30 cellular contexts compared by ENCODE assay signal in genomic region chr13:73189766-73190165, GRCh38.
DNase-seq lines count a peak whose midpoint lies in the region; ATAC-seq and TF ChIP-seq lines count a peak whose summit lies in the region.
"Had no signal": no experiment of that assay in that cellular context is flagged by ENCODE, and none has a peak within 500 bp of the region (broad histone marks: within the 10 kb centered on the region; RNA-seq: fewer than 3 reads in every experiment).

No MANE protein-coding gene starts in this region.

- no peak overlapping the region for H3K27ac Mint-ChIP-seq in osteocyte (ENCODE audit: unreplicated experiment)
- H3K27ac Mint-ChIP-seq in glutamatergic neuron (ENCODE audit: unreplicated experiment): no peak overlapping the region
- no peak overlapping the region for H3K27ac Mint-ChIP-seq in Calu3 (ENCODE audit: unreplicated experiment)
- H3K27ac Mint-ChIP-seq: activated CD8-positive, alpha-beta T cell treated with anti-CD3 and anti-CD28 coated beads for 36 hours; brain; stimulated activated effector memory CD8-positive, alpha-beta T cell treated with anti-CD3 and anti-CD28 coated beads, Interleukin-12 subunit alpha, Interleukin-12 subunit beta, amount 100 ng/mL, for 72 hours; T-cell had no signal

- H4K91ac ChIP-seq in trophoblast cell (ENCODE audit: low read depth, low read length): no peak overlapping the region

- H3F3A ChIP-seq in GM23248 (ENCODE audit: insufficient read depth) (no peaks in the 10 kb centered on the region), PC-3 (ENCODE audit: low read length, unreplicated experiment) (no peaks in the 10 kb centered on the region)

- no peak overlapping the region for H3K23ac ChIP-seq in trophoblast cell (ENCODE audit: low read length)

- no peaks in the 10 kb centered on the region for H3K36me3 Mint-ChIP-seq in osteocyte (ENCODE audit: unreplicated experiment)
- H3K36me3 Mint-ChIP-seq in glutamatergic neuron (ENCODE audit: unreplicated experiment): no peaks in the 10 kb centered on the region
- peaks cover 7% of the 10 kb centered on the region for H3K36me3 Mint-ChIP-seq in Calu3 (ENCODE audit: insufficient read depth, unreplicated experiment)
- H3K36me3 Mint-ChIP-seq: brain; stimulated activated effector memory CD8-positive, alpha-beta T cell treated with anti-CD3 and anti-CD28 coated beads, Interleukin-12 subunit alpha, Interleukin-12 subunit beta, amount 100 ng/mL, for 72 hours; T-cell had no signal

- no peak for ATAC-seq in PC-3
- ATAC-seq: activated CD8-positive, alpha-beta T cell treated with anti-CD3 and anti-CD28 coated beads for 36 hours; lower lobe of right lung; psoas muscle; stimulated activated effector memory CD8-positive, alpha-beta T cell treated with anti-CD3 and anti-CD28 coated beads, Interleukin-12 subunit alpha, Interleukin-12 subunit beta, amount 100 ng/mL, for 72 hours; T-cell had no signal

- no peaks in the 10 kb centered on the region for H3K36me3 ChIP-seq in GM23248 (ENCODE audit: low read depth)
- H3K36me3 ChIP-seq in PC-3 (ENCODE audit: low read depth, low read length): no peaks in the 10 kb centered on the region
- H3K36me3 ChIP-seq in hepatocyte (replicated peaks; ENCODE audit: insufficient read depth, low read depth): no peaks in the 10 kb centered on the region
- H3K36me3 ChIP-seq in trophoblast cell (ENCODE audit: control insufficient read depth in 1 of 2, insufficient read depth in 2 of 2, low read length in 2 of 2): no peaks in the 10 kb centered on the region
- H3K36me3 ChIP-seq: lower lobe of right lung, neutrophil, Peyer's patch, SJCRH30 had no signal

- no peak overlapping the region for H3K18ac ChIP-seq in trophoblast cell (ENCODE audit: low read length)

- H3K4me1 Mint-ChIP-seq in osteocyte (ENCODE audit: unreplicated experiment) (peaks cover 7% of the 10 kb centered on the region), glutamatergic neuron (ENCODE audit: low read depth, unreplicated experiment) (no peaks in the 10 kb centered on the region), Calu3 (ENCODE audit: low read depth, unreplicated experiment) (peaks cover 26% of the 10 kb centered on the region)
- H3K4me1 Mint-ChIP-seq: stimulated activated effector memory CD8-positive, alpha-beta T cell treated with anti-CD3 and anti-CD28 coated beads, Interleukin-12 subunit alpha, Interleukin-12 subunit beta, amount 100 ng/mL, for 72 hours had no signal

- H2AK5ac ChIP-seq in trophoblast cell (ENCODE audit: low read length): no peak overlapping the region

- H4K20me1 ChIP-seq in GM23248 (ENCODE audit: insufficient read depth) (no peaks in the 10 kb centered on the region), PC-3 (ENCODE audit: low read length) (no peaks in the 10 kb centered on the region), hepatocyte (ENCODE audit: insufficient read depth, poor library complexity, severe bottlenecking) (no peaks in the 10 kb centered on the region)

- no peaks in the 10 kb centered on the region for H3K79me1 ChIP-seq in trophoblast cell (ENCODE audit: low read length)

- BruUV-seq in PC-3 (replicated peaks; lab: Mats Ljungman, UMichigan): no TSS peak
- no TSS peak for BruUV-seq in Calu3 (replicated peaks; lab: Mats Ljungman, UMichigan)

- no peak overlapping the region for H2BK5ac ChIP-seq in trophoblast cell (ENCODE audit: low read depth, low read length, poor library complexity)

- no peak for DNase-seq in GM23248
- DNase-seq in PC-3: no peak
- no peak for DNase-seq in hepatocyte (ENCODE audit: low spot score)
- DNase-seq in osteocyte (ENCODE audit: extremely low spot score, unreplicated experiment): no peak
- DNase-seq in trophoblast cell: no peak
- no peak for DNase-seq in glutamatergic neuron
- no peak for DNase-seq in Calu3
- DNase-seq: activated CD4-positive, CD25-positive, alpha-beta regulatory T cell treated with anti-CD3 and anti-CD28 coated beads, Interleukin-2, amount 50 U/mL, for 72 hours; activated CD8-positive, alpha-beta T cell treated with anti-CD3 and anti-CD28 coated beads for 36 hours; activated effector memory CD4-positive, alpha-beta T cell treated with Interleukin-2 at 50 U/mL for 16 hours; effector memory CD4-positive, alpha-beta T cell; EL; foreskin melanocyte; hippocampal formation; islet precursor cell; KG1; lower lobe of right lung; NCI-H1436 treated with DMSO at 0.1 percent for 48 hours; NCI-H2107; NCI-H446 treated with DMSO at 0.1 percent for 48 hours; Peyer's patch; psoas muscle; SJCRH30; stimulated activated CD4-positive, alpha-beta T cell treated with anti-CD3 and anti-CD28 coated beads, Interleukin-2, amount 100 ng/mL, for 48 hours; substantia nigra; T-cell had no signal

- WGBS in GM23248 (ENCODE audit: low coverage in 1 of 2, low lambda C conversion rate in 2 of 2, missing lambda C conversion rate in 2 of 2), 2 experiments: 53 to 54% methylated on average over 7 of the region's 7 CpGs
- WGBS in hepatocyte (ENCODE audit: low lambda C conversion rate, missing lambda C conversion rate): 60% methylated on average over 7 of the region's 7 CpGs
- no CpG with 5 or more reads among the region's 7 CpGs for WGBS in trophoblast cell (ENCODE audit: extremely low coverage, insufficient coverage, insufficient read length)

- POLR2A ChIA-PET in PC-3 (lab: Charles Lee; ENCODE audit: unreplicated experiment): no interaction called here

- H3K79me2 ChIP-seq in GM23248 (ENCODE audit: insufficient read depth) (no peaks in the 10 kb centered on the region), PC-3 (ENCODE audit: low read length) (no peaks in the 10 kb centered on the region), hepatocyte (no peaks in the 10 kb centered on the region), trophoblast cell (ENCODE audit: control insufficient read depth, insufficient read depth, low read length, poor library complexity) (no peaks in the 10 kb centered on the region)

- intact Hi-C loops in PC-3 (cut with micrococcal nuclease): no loop called here
- intact Hi-C loops in Calu3 (cut with micrococcal nuclease; ENCODE audit: unreplicated experiment): loop anchor here (10.0 kb wide), 2 partner anchors 85 to 115 kb away; no protein-coding TSS in a partner anchor

- H3K4me2 ChIP-seq in GM23248 (ENCODE audit: unreplicated experiment) (peak overlapping the region; percentile 16), PC-3 (ENCODE audit: low read length) (peak overlapping the region; percentile 29; the same call in 1 of the 2 replicates), hepatocyte (no peak overlapping the region), trophoblast cell (ENCODE audit: low read length) (no peak overlapping the region)

- no peaks in the 10 kb centered on the region for H3K9me3 ChIP-seq in GM23248 (ENCODE audit: low read depth)
- H3K9me3 ChIP-seq in PC-3 (ENCODE audit: low read length): no peaks in the 10 kb centered on the region
- H3K9me3 ChIP-seq in hepatocyte (ENCODE audit: low read depth): no peaks in the 10 kb centered on the region
- H3K9me3 ChIP-seq in trophoblast cell (ENCODE audit: insufficient read depth, low read depth, low read length): no peaks in the 10 kb centered on the region
- H3K9me3 ChIP-seq: lower lobe of right lung, neutrophil, Peyer's patch, psoas muscle, SJCRH30 had no signal

- H3K4me3 Mint-ChIP-seq in osteocyte (ENCODE audit: unreplicated experiment): peak overlapping the region; percentile 7
- no peak overlapping the region for H3K4me3 Mint-ChIP-seq in glutamatergic neuron (ENCODE audit: unreplicated experiment)
- H3K4me3 Mint-ChIP-seq in Calu3 (ENCODE audit: low read depth, unreplicated experiment): no peak overlapping the region
- H3K4me3 Mint-ChIP-seq: activated CD8-positive, alpha-beta T cell treated with anti-CD3 and anti-CD28 coated beads for 36 hours; brain; stimulated activated effector memory CD8-positive, alpha-beta T cell treated with anti-CD3 and anti-CD28 coated beads, Interleukin-12 subunit alpha, Interleukin-12 subunit beta, amount 100 ng/mL, for 72 hours; T-cell had no signal

- in situ Hi-C loops in GM23248 (cut with MboI): no loop called here

- no peak overlapping the region for H3K27ac ChIP-seq in GM23248
- H3K27ac ChIP-seq in PC-3 (ENCODE audit: low read length): no peak overlapping the region
- peak overlapping the region; percentile 7 for H3K27ac ChIP-seq in hepatocyte
- no peak overlapping the region for H3K27ac ChIP-seq in trophoblast cell (ENCODE audit: low read depth, low read length)
- H3K27ac ChIP-seq: lower lobe of right lung, neutrophil, Peyer's patch, psoas muscle, SJCRH30 had no signal

- H3K4me3 ChIP-seq in GM23248 (no peak overlapping the region), PC-3 (ENCODE audit: low read length) (no peak overlapping the region), hepatocyte (no peak overlapping the region), trophoblast cell (ENCODE audit: low read depth, low read length) (no peak overlapping the region)
- H3K4me3 ChIP-seq: lower lobe of right lung, Peyer's patch, psoas muscle, SJCRH30, skin epidermis had no signal

- H4K12ac ChIP-seq in trophoblast cell (ENCODE audit: low read depth, low read length): no peak overlapping the region

- no peaks in the 10 kb centered on the region for H3K27me3 ChIP-seq in GM23248 (replicated peaks; ENCODE audit: insufficient read depth)
- H3K27me3 ChIP-seq in PC-3 (ENCODE audit: low read length): no peaks in the 10 kb centered on the region
- no peaks in the 10 kb centered on the region for H3K27me3 ChIP-seq in hepatocyte
- no peaks in the 10 kb centered on the region for H3K27me3 ChIP-seq in trophoblast cell (ENCODE audit: insufficient read depth, low read length)
- H3K27me3 ChIP-seq: neutrophil, Peyer's patch, SJCRH30 had no signal

- no peak overlapping the region for H3K4ac ChIP-seq in trophoblast cell (ENCODE audit: low read depth, low read length)

- TF ChIP-seq CTCF in PC-3 (conservative IDR thresholded peaks at IDR 0.05; ENCODE audit: low read depth, low read length) (no peak), hepatocyte (IDR thresholded peaks at IDR 0.05; ENCODE audit: poor library complexity) (no peak), osteocyte (IDR thresholded peaks at IDR 0.05) (no peak), glutamatergic neuron (IDR thresholded peaks at IDR 0.05; ENCODE audit: partially characterized antibody, unreplicated experiment) (no peak), Calu3 (IDR thresholded peaks at IDR 0.05; ENCODE audit: unreplicated experiment) (no peak)

- H2BK12ac ChIP-seq in trophoblast cell (ENCODE audit: low read length): no peak overlapping the region

- H2BK120ac ChIP-seq in trophoblast cell (ENCODE audit: insufficient read depth, low read length, poor library complexity): no peak overlapping the region

- H3K27me3 Mint-ChIP-seq in osteocyte (ENCODE audit: unreplicated experiment): peaks cover 33% of the 10 kb centered on the region
- no peaks in the 10 kb centered on the region for H3K27me3 Mint-ChIP-seq in glutamatergic neuron (ENCODE audit: unreplicated experiment)
- no peaks in the 10 kb centered on the region for H3K27me3 Mint-ChIP-seq in Calu3 (ENCODE audit: unreplicated experiment)
- H3K27me3 Mint-ChIP-seq: activated CD8-positive, alpha-beta T cell treated with anti-CD3 and anti-CD28 coated beads for 36 hours; brain had no signal

- H3K9ac ChIP-seq in GM23248 (no peak overlapping the region), PC-3 (ENCODE audit: low read length) (no peak overlapping the region), trophoblast cell (ENCODE audit: low read length) (no peak overlapping the region)

- H3K4me1 ChIP-seq in GM23248 (ENCODE audit: insufficient read depth): 0 out of 2 replicates have a peak, but pooled peaks cover 5% of the 10 kb centered on the region
- H3K4me1 ChIP-seq in PC-3 (ENCODE audit: insufficient read depth, low read length): peaks cover 16% of the 10 kb centered on the region
- peaks cover 13% of the 10 kb centered on the region for H3K4me1 ChIP-seq in hepatocyte (ENCODE audit: insufficient read depth)
- peaks cover 0 to 2% of the 10 kb centered on the region in 2 experiments for H3K4me1 ChIP-seq in trophoblast cell (ENCODE audit: control insufficient read depth in 1 of 2, insufficient read depth in 2 of 2, low read length in 2 of 2)
- H3K4me1 ChIP-seq: lower lobe of right lung, Peyer's patch, psoas muscle, SJCRH30 had no signal

- H4K8ac ChIP-seq in trophoblast cell (ENCODE audit: low read depth, low read length): no peak overlapping the region

- H3K9me3 Mint-ChIP-seq in osteocyte (ENCODE audit: unreplicated experiment): no peaks in the 10 kb centered on the region
- H3K9me3 Mint-ChIP-seq in glutamatergic neuron (ENCODE audit: unreplicated experiment): no peaks in the 10 kb centered on the region
- no peaks in the 10 kb centered on the region for H3K9me3 Mint-ChIP-seq in Calu3 (ENCODE audit: low read depth, unreplicated experiment)
- H3K9me3 Mint-ChIP-seq: activated CD8-positive, alpha-beta T cell treated with anti-CD3 and anti-CD28 coated beads for 36 hours; stimulated activated effector memory CD8-positive, alpha-beta T cell treated with anti-CD3 and anti-CD28 coated beads, Interleukin-12 subunit alpha, Interleukin-12 subunit beta, amount 100 ng/mL, for 72 hours had no signal

- CTCF ChIA-PET in PC-3 (lab: Charles Lee) (no interaction called here), Calu3 (lab: Charles Lee) (no interaction called here)

- no peak overlapping the region for H3K14ac ChIP-seq in trophoblast cell (ENCODE audit: low read length)

- H3K9me2 ChIP-seq in GM23248 (ENCODE audit: insufficient read depth): no peaks in the 10 kb centered on the region
- no peaks in the 10 kb centered on the region for H3K9me2 ChIP-seq in PC-3 (replicated peaks; ENCODE audit: low read length)
- H3K9me2 ChIP-seq in hepatocyte (replicated peaks; ENCODE audit: insufficient read depth): no peaks in the 10 kb centered on the region

- H2AFZ ChIP-seq in GM23248 (no peak overlapping the region), PC-3 (ENCODE audit: low read length) (no peak overlapping the region), hepatocyte (no peak overlapping the region), trophoblast cell (ENCODE audit: insufficient read depth, low read length, poor library complexity) (no peak overlapping the region)

Comparison
In these comparisons a context has a peak if more than half of its experiments do, and no peak if none do; other contexts are left out.
1. H3K4me2 ChIP-seq: peak in GM23248 (single experiment) and PC-3 (single experiment); none in hepatocyte (single experiment) and trophoblast cell (single experiment).